8 cellular contexts compared by ENCODE assay signal in the genomic region with DNA sequence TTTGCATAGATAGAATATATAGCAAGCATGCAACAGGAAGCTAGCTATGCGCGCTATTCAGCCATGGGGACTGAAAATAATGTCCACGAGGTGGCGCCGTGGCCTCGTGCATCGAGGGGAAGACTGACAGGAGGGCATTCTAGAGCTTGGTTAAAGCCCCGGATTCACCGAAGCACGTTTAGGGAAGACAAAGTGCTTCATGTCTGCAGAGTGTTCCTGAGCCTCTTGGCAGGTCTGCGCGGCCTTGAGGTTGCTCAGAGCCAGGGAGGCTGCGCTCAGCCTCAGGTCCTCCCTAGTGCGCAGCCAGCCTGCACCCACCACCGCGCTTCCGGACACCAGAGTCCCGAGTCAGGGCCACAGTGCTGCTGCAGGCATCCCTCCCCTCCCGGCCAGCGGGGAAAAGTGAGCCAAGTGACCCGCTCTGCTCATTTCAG. TPM values are rescaled to one million over a fixed set of nuclear protein-coding genes. Genes with fewer than 3 reads are reported as not detected.
A peak's percentile ranks its signal among the peaks of the same experiment; 100 is the strongest.
DNase-seq lines count a peak whose midpoint lies in the region; ATAC-seq and TF ChIP-seq lines count a peak whose summit lies in the region.

No MANE protein-coding gene starts in this region.

- DNase-seq in activated CD4-positive, alpha-beta T cell treated with anti-CD3 and anti-CD28 coated beads for 24 hours (ENCODE audit: low read depth in 2 of 2), result peak; percentile 7 to 53
- no peak for DNase-seq in activated CD4-positive, alpha-beta T cell treated with anti-CD3 and anti-CD28 coated beads, Interleukin-2, amount 50 U/mL, for 4 hours
- DNase-seq in LNCaP clone FGC (ENCODE audit: low read depth), result peak; percentile 42
- peak; percentile 75 for DNase-seq in RPMI8226
- no peak for DNase-seq in coronary artery (ENCODE audit: low spot score)
- peak; percentile 53 for DNase-seq in left lobe of liver (ENCODE audit: low spot score)
- DNase-seq in stimulated activated CD8-positive, alpha-beta memory T cell treated with anti-CD3 and anti-CD28 coated beads, Interleukin-7, amount 100 ng/mL, for 24 hours (ENCODE audit: low read depth), result peak; percentile 20

- no peak overlapping the region for H3K27ac ChIP-seq in coronary artery

- ATAC-seq in left lobe of liver (peak; percentile 75), HG03039 (IDR thresholded peaks at IDR 0.05; ENCODE audit: unreplicated experiment) (no peak)

- H3K4me3 ChIP-seq in LNCaP clone FGC (ENCODE audit: low read depth, low read length) (no peak overlapping the region), coronary artery (peak overlapping the region; percentile 66)

- TF ChIP-seq CTCF in LNCaP clone FGC (IDR thresholded peaks at IDR 0.05; ENCODE audit: control insufficient read depth, extremely low read depth, insufficient read depth), result peak; percentile 97
- TF ChIP-seq CTCF in coronary artery (IDR thresholded peaks at IDR 0.05), result no peak

RNA-seq across cellular contexts. Expression of a gene that starts 24.6 kb away (rescaled TPM):
- 0.25 TPM for total RNA-seq in left lobe of liver

Comparison
In these comparisons a context has a peak if more than half of its experiments do, and no peak if none do; other contexts are left out.
1. DNase-seq: peak in activated CD4-positive, alpha-beta T cell treated with anti-CD3 and anti-CD28 coated beads for 24 hours (2 of 2), LNCaP clone FGC (single experiment), RPMI8226 (single experiment), left lobe of liver (single experiment) and stimulated activated CD8-positive, alpha-beta memory T cell treated with anti-CD3 and anti-CD28 coated beads, Interleukin-7, amount 100 ng/mL, for 24 hours (single experiment); none in activated CD4-positive, alpha-beta T cell treated with anti-CD3 and anti-CD28 coated beads, Interleukin-2, amount 50 U/mL, for 4 hours (0 of 2) and coronary artery (single experiment).